9 cellular contexts compared by ENCODE assay signal in the genomic region with DNA sequence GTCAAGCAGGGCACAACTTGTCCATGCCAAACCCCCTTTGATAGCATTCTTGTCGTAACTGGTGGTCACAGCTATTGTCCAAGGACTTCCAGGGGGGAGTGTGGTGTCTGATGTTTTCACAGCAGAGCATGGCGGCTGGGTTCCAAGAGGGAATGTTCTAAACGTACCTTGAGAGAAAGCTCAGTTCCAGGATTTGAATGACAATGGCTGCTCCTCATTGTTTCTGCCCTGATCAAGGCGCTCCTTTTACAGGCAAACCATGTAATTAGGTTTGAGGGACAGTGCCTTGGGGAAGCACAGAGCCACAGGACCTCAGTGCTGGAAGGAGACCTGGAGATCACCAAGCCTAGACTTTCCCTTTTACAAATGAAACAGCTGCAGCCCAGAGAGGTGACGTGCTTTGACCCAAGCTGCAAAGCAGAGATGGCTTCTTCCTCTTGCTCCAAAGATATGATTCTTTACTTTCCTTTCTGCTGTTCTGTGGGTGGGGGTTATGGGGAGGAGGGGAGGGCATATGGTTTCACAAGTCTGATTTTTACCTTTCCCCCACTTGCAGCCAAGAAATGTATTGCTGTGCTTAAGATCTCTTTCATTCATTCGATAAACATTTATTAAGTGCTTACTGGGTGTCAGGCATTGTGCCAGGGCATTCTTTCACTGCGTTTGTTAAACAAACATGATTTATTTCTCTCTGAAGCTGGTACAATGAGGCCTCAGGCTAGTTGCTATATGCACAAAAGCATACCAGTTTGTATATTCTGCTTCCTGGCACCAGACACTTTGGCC.
DNase-seq lines count a peak whose midpoint lies in the region; ATAC-seq and TF ChIP-seq lines count a peak whose summit lies in the region.
"Had no signal": no experiment of that assay in that cellular context is flagged by ENCODE, and none has a peak within 500 bp of the region (broad histone marks: within the 10 kb centered on the region; RNA-seq: fewer than 3 reads in every experiment).

No MANE protein-coding gene starts in this region.

- WGBS in transverse colon (ENCODE audit: low coverage in 1 of 2), 2 donors, result 57 to 66% methylated on average over 3 to 7 of the region's 7 CpGs

- no peaks in the 10 kb centered on the region for H3K27me3 ChIP-seq in NT2/D1 (ENCODE audit: insufficient read depth, insufficient read length)
- no peaks in the 10 kb centered on the region for H3K27me3 ChIP-seq in transverse colon
- H3K27me3 ChIP-seq: colonic mucosa had no signal

- CTCF ChIA-PET in HEK293 (lab: Yijun Ruan, JAX), result no interaction called here

- in situ Hi-C loops in transverse colon (cut with MboI; ENCODE audit: low pct_ligation_motif_present in 1 of 4, low pct_unique_long_range_greater_than_20kb in 1 of 4, low sequenced_read_pairs in 3 of 4), result no loop called here

- no peak for ATAC-seq in omental fat pad (ENCODE audit: low FRiP score)
- ATAC-seq: activated CD8-positive, alpha-beta T cell treated with anti-CD3 and anti-CD28 coated beads for 36 hours had no signal

- no peak overlapping the region for H3K4me3 ChIP-seq in HEK293 (ENCODE audit: low read depth, low read length)
- H3K4me3 ChIP-seq in NT2/D1 (ENCODE audit: insufficient read length, low read depth), result no peak overlapping the region
- H3K4me3 ChIP-seq in transverse colon, result no peak overlapping the region
- H3K4me3 ChIP-seq: colonic mucosa had no signal

- H3K4me1 ChIP-seq in HEK293 (ENCODE audit: control insufficient read depth, insufficient read depth, low read length) (peaks cover 12% of the 10 kb centered on the region), NT2/D1 (ENCODE audit: insufficient read depth, insufficient read length) (peaks cover 2% of the 10 kb centered on the region), transverse colon (peaks cover 0 to 10% (median 6%) of the 10 kb centered on the region in 4 donors)
- H3K4me1 ChIP-seq: colonic mucosa had no signal

- peak; percentile 72 for DNase-seq in NT2/D1 (ENCODE audit: low read depth, low spot score)
- DNase-seq in fibroblast of the conjunctiva (ENCODE audit: low read depth), result peak; percentile 57
- DNase-seq in transverse colon, result peak; percentile 25
- DNase-seq in hippocampal formation (lab: John Stamatoyannopoulos, UW), result no peak
- no peak for DNase-seq in omental fat pad (ENCODE audit: low spot score)
- DNase-seq in hypothalamus (lab: John Stamatoyannopoulos, UW), result no peak
- DNase-seq: activated CD8-positive, alpha-beta T cell treated with anti-CD3 and anti-CD28 coated beads for 36 hours; colonic mucosa had no signal

- H3K9me3 ChIP-seq in HEK293 (ENCODE audit: control insufficient read depth, insufficient read depth, low read depth, low read length) (no peaks in the 10 kb centered on the region), NT2/D1 (ENCODE audit: insufficient read depth, low read length) (no peaks in the 10 kb centered on the region), transverse colon (no peaks in the 10 kb centered on the region)
- H3K9me3 ChIP-seq: colonic mucosa had no signal

- POLR2A ChIA-PET in HEK293 (lab: Yijun Ruan, JAX), result no interaction called here

- intact Hi-C loops in transverse colon (cut with DNase I; ENCODE audit: low total_unique reads), result no loop called here

- TF ChIP-seq EP300 in transverse colon (IDR thresholded peaks at IDR 0.05; ENCODE audit: low read depth), result no peak

- no peak for TF ChIP-seq POLR2A in transverse colon (IDR thresholded peaks at IDR 0.05)

- no peak overlapping the region for H3K9ac ChIP-seq in NT2/D1 (ENCODE audit: insufficient read length, low read depth)

- H3K36me3 ChIP-seq in HEK293 (ENCODE audit: control insufficient read depth in 2 of 2, insufficient read depth in 1 of 2, low read length in 2 of 2) (no peaks in the 10 kb centered on the region), NT2/D1 (ENCODE audit: insufficient read depth, insufficient read length, low read length) (no peaks in the 10 kb centered on the region), transverse colon (no peaks in the 10 kb centered on the region)
- H3K36me3 ChIP-seq: colonic mucosa had no signal

- TF ChIP-seq CTCF in HEK293 (tag by site-specific recombination; IDR thresholded peaks at IDR 0.05) (no peak), transverse colon (IDR thresholded peaks at IDR 0.05) (no peak), omental fat pad (IDR thresholded peaks at IDR 0.05) (no peak)

- H3K27ac ChIP-seq in HEK293 (ENCODE audit: extremely low read depth, low read depth, low read length), result no peak overlapping the region
- H3K27ac ChIP-seq in transverse colon, result no peak overlapping the region
- H3K27ac ChIP-seq: colonic mucosa had no signal

TF ChIP-seq in HEK293, 187 proteins besides CTCF, POLR2A, EP300 and RAD21:
- TF ChIP-seq ZNF658 (tag by site-specific recombination; IDR thresholded peaks at IDR 0.05) (no peak), KLF1 (tag by site-specific recombination; IDR thresholded peaks at IDR 0.05) (no peak), GLIS1 (tag by site-specific recombination; IDR thresholded peaks at IDR 0.05) (peak; percentile 24; the same call in 1 of the 2 replicates), ZNF843 (tag by site-specific recombination; IDR thresholded peaks at IDR 0.05) (peak; percentile 45; the same call in 1 of the 2 replicates), FEZF1 (tag by site-specific recombination; IDR thresholded peaks at IDR 0.05) (peak; percentile 43; the same call in 1 of the 2 replicates), ZNF404 (tag by site-specific recombination; IDR thresholded peaks at IDR 0.05) (no peak), ZNF335 (tag by site-specific recombination; conservative IDR thresholded peaks at IDR 0.05) (no peak), MEIS1 (CRISPR knock-in tag; IDR thresholded peaks at IDR 0.05; ENCODE audit: borderline replicate concordance) (0 out of 2 replicates have a peak, but pooled peaks have one; percentile 18), ZNF785 (tag by site-specific recombination; IDR thresholded peaks at IDR 0.05) (no peak), ZNF792 (tag by site-specific recombination; IDR thresholded peaks at IDR 0.05) (0 out of 2 replicates have a peak, but pooled peaks have one; percentile 26)
- TF ChIP-seq, protein P1, sequence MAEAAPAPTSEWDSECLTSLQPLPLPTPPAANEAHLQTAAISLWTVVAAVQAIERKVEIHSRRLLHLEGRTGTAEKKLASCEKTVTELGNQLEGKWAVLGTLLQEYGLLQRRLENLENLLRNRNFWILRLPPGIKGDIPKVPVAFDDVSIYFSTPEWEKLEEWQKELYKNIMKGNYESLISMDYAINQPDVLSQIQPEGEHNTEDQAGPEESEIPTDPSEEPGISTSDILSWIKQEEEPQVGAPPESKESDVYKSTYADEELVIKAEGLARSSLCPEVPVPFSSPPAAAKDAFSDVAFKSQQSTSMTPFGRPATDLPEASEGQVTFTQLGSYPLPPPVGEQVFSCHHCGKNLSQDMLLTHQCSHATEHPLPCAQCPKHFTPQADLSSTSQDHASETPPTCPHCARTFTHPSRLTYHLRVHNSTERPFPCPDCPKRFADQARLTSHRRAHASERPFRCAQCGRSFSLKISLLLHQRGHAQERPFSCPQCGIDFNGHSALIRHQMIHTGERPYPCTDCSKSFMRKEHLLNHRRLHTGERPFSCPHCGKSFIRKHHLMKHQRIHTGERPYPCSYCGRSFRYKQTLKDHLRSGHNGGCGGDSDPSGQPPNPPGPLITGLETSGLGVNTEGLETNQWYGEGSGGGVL (tag by site-specific recombination; IDR thresholded peaks at IDR 0.05), result peak; percentile 83
- TF ChIP-seq, protein P2, sequence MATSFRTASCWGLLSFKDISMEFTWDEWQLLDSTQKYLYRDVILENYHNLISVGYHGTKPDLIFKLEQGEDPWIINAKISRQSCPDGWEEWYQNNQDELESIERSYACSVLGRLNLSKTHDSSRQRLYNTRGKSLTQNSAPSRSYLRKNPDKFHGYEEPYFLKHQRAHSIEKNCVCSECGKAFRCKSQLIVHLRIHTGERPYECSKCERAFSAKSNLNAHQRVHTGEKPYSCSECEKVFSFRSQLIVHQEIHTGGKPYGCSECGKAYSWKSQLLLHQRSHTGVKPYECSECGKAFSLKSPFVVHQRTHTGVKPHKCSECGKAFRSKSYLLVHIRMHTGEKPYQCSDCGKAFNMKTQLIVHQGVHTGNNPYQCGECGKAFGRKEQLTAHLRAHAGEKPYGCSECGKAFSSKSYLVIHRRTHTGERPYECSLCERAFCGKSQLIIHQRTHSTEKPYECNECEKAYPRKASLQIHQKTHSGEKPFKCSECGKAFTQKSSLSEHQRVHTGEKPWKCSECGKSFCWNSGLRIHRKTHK (tag by site-specific recombination; IDR thresholded peaks at IDR 0.05), result no peak
- TF ChIP-seq, protein P3, sequence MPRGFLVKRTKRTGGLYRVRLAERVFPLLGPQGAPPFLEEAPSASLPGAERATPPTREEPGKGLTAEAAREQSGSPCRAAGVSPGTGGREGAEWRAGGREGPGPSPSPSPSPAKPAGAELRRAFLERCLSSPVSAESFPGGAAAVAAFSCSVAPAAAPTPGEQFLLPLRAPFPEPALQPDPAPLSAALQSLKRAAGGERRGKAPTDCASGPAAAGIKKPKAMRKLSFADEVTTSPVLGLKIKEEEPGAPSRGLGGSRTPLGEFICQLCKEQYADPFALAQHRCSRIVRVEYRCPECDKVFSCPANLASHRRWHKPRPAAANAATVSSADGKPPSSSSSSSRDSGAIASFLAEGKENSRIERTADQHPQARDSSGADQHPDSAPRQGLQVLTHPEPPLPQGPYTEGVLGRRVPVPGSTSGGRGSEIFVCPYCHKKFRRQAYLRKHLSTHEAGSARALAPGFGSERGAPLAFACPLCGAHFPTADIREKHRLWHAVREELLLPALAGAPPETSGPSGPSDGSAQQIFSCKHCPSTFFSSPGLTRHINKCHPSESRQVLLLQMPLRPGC (tag by site-specific recombination; IDR thresholded peaks at IDR 0.05), result 0 out of 2 replicates have a peak, but pooled peaks have one; percentile 21

Comparison
In these comparisons a context has a peak if more than half of its experiments do, and no peak if none do; other contexts are left out.
1. DNase-seq: peak in NT2/D1 (single experiment), fibroblast of the conjunctiva (single experiment) and transverse colon (single experiment); none in hippocampal formation (0 of 2), omental fat pad (single experiment) and hypothalamus (0 of 51).